Comparison of ENCODE assay signal across 8 cellular contexts in genomic region chr19:18007939-18008673, GRCh38. TPM values are rescaled to one million over a fixed set of nuclear protein-coding genes. Genes with fewer than 3 reads are reported as not detected.
DNase-seq lines count a peak whose midpoint lies in the region; ATAC-seq and TF ChIP-seq lines count a peak whose summit lies in the region.

ARRDC2 (plus strand) TSS chr19:18008170; CDS start chr19:18008311, 141 bp downstream.

- H3K4me3 ChIP-seq in lower lobe of right lung = peak within 1 kb of the TSS; percentile 72

- H3K36me3 ChIP-seq in lower lobe of right lung = peaks cover 47% of the 10 kb centered on the region

- peak within 1 kb of the TSS; percentile 86 for H3K27ac ChIP-seq in lower lobe of right lung

- intact Hi-C loops in lower lobe of right lung (cut with DNase I) = loop anchor here (5.0 kb wide), 1 partner anchor 49 kb away; no protein-coding TSS in a partner anchor

- ATAC-seq in HG02759 (IDR thresholded peaks at IDR 0.05; ENCODE audit: unreplicated experiment) = peak; percentile 71
- ATAC-seq in lower lobe of right lung = peak; percentile 95 to 96
- ATAC-seq in GM21526 (IDR thresholded peaks at IDR 0.05; ENCODE audit: low FRiP score, unreplicated experiment) = no peak

- peaks cover 40% of the 10 kb centered on the region for H3K4me1 ChIP-seq in lower lobe of right lung

- no peak for TF ChIP-seq CTCF in lower lobe of right lung (IDR thresholded peaks at IDR 0.05)

- H3K27me3 ChIP-seq in lower lobe of right lung (ENCODE audit: low read depth) = no peaks in the 10 kb centered on the region

- DNase-seq in DMS153 (lab: John Stamatoyannopoulos, UW) = peak; percentile 82
- DNase-seq in NCI-H460 (ENCODE audit: extremely low read depth, low read depth) = no peak
- peak; percentile 91 for DNase-seq in activated CD8-positive, alpha-beta memory T cell treated with anti-CD3 and anti-CD28 coated beads for 24 hours
- peak; percentile 87 for DNase-seq in effector CD4-positive, alpha-beta T cell
- peak; percentile 92 for DNase-seq in lower lobe of right lung
- DNase-seq in stimulated activated CD4-positive, alpha-beta T cell treated with anti-CD3 and anti-CD28 coated beads, Interleukin-4, amount 100 ng/mL, for 4 hours = peak; percentile 84 to 88

- no peaks in the 10 kb centered on the region for H3K9me3 ChIP-seq in lower lobe of right lung

RNA-seq across cellular contexts. Expression of gene ARRDC2, which starts in this region (rescaled TPM):
- total RNA-seq in NCI-H460 (2014; rRNA removed; shearing (Covaris generic)) = 94.3 and 95.4 TPM in 2 replicates
- 242 and 289 TPM in 2 replicates for polyA plus RNA-seq in NCI-H460 (2014; cell fraction: nucleus; rRNA removed)
- 89.4 TPM for total RNA-seq in lower lobe of right lung
